In genomic region chr18:13612111-13612997, GRCh38 we compare ENCODE assay signal across 8 cellular contexts.
DNase-seq lines count a peak whose midpoint lies in the region; ATAC-seq, FAIRE-seq and TF ChIP-seq lines count a peak whose summit lies in the region.

No MANE protein-coding gene starts in this region.

- no peak for TF ChIP-seq POLR2A in A549 (IDR thresholded peaks at IDR 0.05; ENCODE audit: low read length)

- H3K27ac ChIP-seq in A549 (no peak overlapping the region), stomach smooth muscle (ENCODE audit: low read length) (peak overlapping the region; percentile 96)

- H3K27ac Mint-ChIP-seq in chondrocyte (ENCODE audit: unreplicated experiment), result peak overlapping the region; percentile 71
- H3K27ac Mint-ChIP-seq in natural killer cell treated with Interleukin-12 subunit alpha and Interleukin-12 subunit beta and Interleukin-15 and Interleukin-18, amount 100 ng/mL, for 72 hours, result peak overlapping the region; percentile 84 to 97

- no peak for TF ChIP-seq RAD21 in A549 (conservative IDR thresholded peaks at IDR 0.05 in 1 of 2, IDR thresholded peaks at IDR 0.05 in 1 of 2)

- no peak for TF ChIP-seq EP300 in A549 (IDR thresholded peaks at IDR 0.05)

- H3K4me2 ChIP-seq in A549, result 0 out of 3 replicates have a peak overlapping the region, but pooled peaks have one; percentile 30

- TF ChIP-seq CTCF in A549 (IDR thresholded peaks at IDR 0.05) (no peak), chondrocyte (IDR thresholded peaks at IDR 0.05) (no peak)

- H3K9me3 ChIP-seq in A549 (no peaks in the 10 kb centered on the region), stomach smooth muscle (ENCODE audit: control insufficient read depth in 2 of 2, low read length in 2 of 2) (no peaks in the 10 kb centered on the region)

- H3K4me3 Mint-ChIP-seq in chondrocyte (ENCODE audit: unreplicated experiment), result no peak overlapping the region
- peak overlapping the region; percentile 88 for H3K4me3 Mint-ChIP-seq in natural killer cell treated with Interleukin-12 subunit alpha and Interleukin-12 subunit beta and Interleukin-15 and Interleukin-18, amount 100 ng/mL, for 72 hours

- no peaks in the 10 kb centered on the region for H3K4me1 ChIP-seq in A549
- peaks cover 32% of the 10 kb centered on the region for H3K4me1 ChIP-seq in stomach smooth muscle (ENCODE audit: control insufficient read depth, insufficient read depth, low read length)

- no peak for FAIRE-seq in A549 (lab: Jason Lieb, UNC)

- H3K4me1 Mint-ChIP-seq in chondrocyte (ENCODE audit: low read depth), result peaks cover 69% of the 10 kb centered on the region
- peaks cover 72 to 85% of the 10 kb centered on the region in 2 donors for H3K4me1 Mint-ChIP-seq in natural killer cell treated with Interleukin-12 subunit alpha and Interleukin-12 subunit beta and Interleukin-15 and Interleukin-18, amount 100 ng/mL, for 72 hours (ENCODE audit: low read depth in 2 of 2)

- ATAC-seq in A549, result no peak
- ATAC-seq in HG03432 (IDR thresholded peaks at IDR 0.05; ENCODE audit: unreplicated experiment), result peak; percentile 64
- ATAC-seq in natural killer cell treated with Interleukin-12 subunit alpha and Interleukin-12 subunit beta and Interleukin-15 and Interleukin-18, amount 100 ng/mL, for 72 hours, result peak; percentile 66 to 78

- 59% methylated on average over 17 of the region's 20 CpGs for WGBS in A549 (ENCODE audit: missing lambda C conversion rate)

- H3K36me3 Mint-ChIP-seq in chondrocyte (ENCODE audit: low read depth), result no peaks in the 10 kb centered on the region
- H3K36me3 Mint-ChIP-seq in natural killer cell treated with Interleukin-12 subunit alpha and Interleukin-12 subunit beta and Interleukin-15 and Interleukin-18, amount 100 ng/mL, for 72 hours, result no peaks in the 10 kb centered on the region

- no peaks in the 10 kb centered on the region for H3K27me3 ChIP-seq in stomach smooth muscle (ENCODE audit: control insufficient read depth in 1 of 2, insufficient read depth in 2 of 2, low read length in 2 of 2)

- no peaks in the 10 kb centered on the region for H3K27me3 Mint-ChIP-seq in chondrocyte (ENCODE audit: low read depth)
- peaks cover 0 to 3% of the 10 kb centered on the region in 2 donors for H3K27me3 Mint-ChIP-seq in natural killer cell treated with Interleukin-12 subunit alpha and Interleukin-12 subunit beta and Interleukin-15 and Interleukin-18, amount 100 ng/mL, for 72 hours

- no peak for DNase-seq in A549 (ENCODE audit: low read depth in 1 of 2, low spot score in 1 of 2)
- peak; percentile 52 for DNase-seq in GM19238 (ENCODE audit: insufficient read length, low spot score)
- DNase-seq in activated CD4-positive, CD25-positive, alpha-beta regulatory T cell (lab: John Stamatoyannopoulos, UW), result peak; percentile 37 to 65 (median 53)
- DNase-seq in chondrocyte (ENCODE audit: low spot score), result no peak
- no peak for DNase-seq in natural killer cell treated with Interleukin-12 subunit alpha and Interleukin-12 subunit beta and Interleukin-15 and Interleukin-18, amount 100 ng/mL, for 72 hours (ENCODE audit: low spot score)
- no peak for DNase-seq in DMS153 (lab: John Stamatoyannopoulos, UW)

- POLR2A ChIA-PET in A549 (lab: Yijun Ruan, JAX), result no interaction called here

- CTCF ChIA-PET in A549 (lab: Yijun Ruan, JAX), result no interaction called here

- H3K36me3 ChIP-seq in stomach smooth muscle (ENCODE audit: control insufficient read depth in 2 of 2, insufficient read depth in 2 of 2, low read length in 2 of 2), result no peaks in the 10 kb centered on the region

- no peaks in the 10 kb centered on the region for H3K9me3 Mint-ChIP-seq in chondrocyte (ENCODE audit: low read depth)
- no peaks in the 10 kb centered on the region for H3K9me3 Mint-ChIP-seq in natural killer cell treated with Interleukin-12 subunit alpha and Interleukin-12 subunit beta and Interleukin-15 and Interleukin-18, amount 100 ng/mL, for 72 hours

- H3K4me3 ChIP-seq in A549 (no peak overlapping the region), stomach smooth muscle (ENCODE audit: low read length in 2 of 2) (peak overlapping the region; percentile 61 to 78)

- H3K9ac ChIP-seq in stomach smooth muscle (ENCODE audit: low read length in 2 of 2), result peak overlapping the region; percentile 61 to 78

TF ChIP-seq in A549, 52 proteins besides CTCF, POLR2A, EP300 and RAD21:
- TF ChIP-seq ZFP36 (IDR thresholded peaks at IDR 0.05; ENCODE audit: borderline replicate concordance, partially characterized antibody), result no peak
- TF ChIP-seq TP53 (CRISPR knock-in tag; IDR thresholded peaks at IDR 0.05), result no peak
- TF ChIP-seq TFCP2L1 (CRISPR knock-in tag; IDR thresholded peaks at IDR 0.05), result no peak
- no peak for TF ChIP-seq HOXB13 (CRISPR knock-in tag; IDR thresholded peaks at IDR 0.05; ENCODE audit: low read depth)
TF ChIP-seq in A549: peak in this region for 0.

Comparison
In these comparisons a context has a peak if more than half of its experiments do, and no peak if none do; other contexts are left out.
1. ATAC-seq: peak in HG03432 (single experiment) and natural killer cell treated with Interleukin-12 subunit alpha and Interleukin-12 subunit beta and Interleukin-15 and Interleukin-18, amount 100 ng/mL, for 72 hours (2 of 2); none in A549 (0 of 2).
2. DNase-seq: peak in GM19238 (single experiment) and activated CD4-positive, CD25-positive, alpha-beta regulatory T cell (4 of 4); none in A549 (0 of 2), chondrocyte (single experiment), natural killer cell treated with Interleukin-12 subunit alpha and Interleukin-12 subunit beta and Interleukin-15 and Interleukin-18, amount 100 ng/mL, for 72 hours (single experiment) and DMS153 (single experiment).